8 cellular contexts compared by ENCODE assay signal in the genomic region with DNA sequence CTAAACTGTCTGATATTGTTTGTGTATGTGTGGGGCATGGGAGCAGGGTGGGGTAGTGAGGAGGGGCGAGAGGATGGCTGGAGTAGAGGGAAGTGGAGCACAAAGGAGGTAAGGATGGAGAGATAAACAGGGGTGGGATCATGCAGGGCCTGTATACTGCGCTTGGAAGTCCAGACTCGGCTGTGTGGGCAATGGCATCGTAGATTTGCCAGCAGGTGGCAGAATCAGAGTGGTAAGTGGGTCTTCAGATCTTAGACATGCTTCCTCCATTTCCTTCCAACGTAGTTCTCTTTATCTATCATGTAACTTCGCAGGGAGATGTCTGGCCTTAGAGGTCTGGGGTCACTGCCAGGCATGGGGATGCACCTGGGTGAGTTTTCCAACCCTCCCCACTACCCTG.
DNase-seq lines count a peak whose midpoint lies in the region; ATAC-seq and TF ChIP-seq lines count a peak whose summit lies in the region.

No MANE protein-coding gene starts in this region.

- H4K20me1 ChIP-seq in neural progenitor cell (ENCODE audit: low read depth) = no peaks in the 10 kb centered on the region

- H3K27ac Mint-ChIP-seq in neural progenitor cell = peak overlapping the region; percentile 5

- ATAC-seq in Right ventricle myocardium superior (ENCODE audit: poor library complexity) = no peak
- ATAC-seq in GM19455 (IDR thresholded peaks at IDR 0.05; ENCODE audit: unreplicated experiment) = no peak

- H3K4me2 ChIP-seq in neural progenitor cell = no peak overlapping the region

- intact Hi-C loops in left ventricle myocardium inferior (cut with micrococcal nuclease) = no loop called here
- intact Hi-C loops in Right ventricle myocardium superior (cut with DNase I) = no loop called here
- intact Hi-C loops in colonic mucosa (cut with DNase I) = loop anchor here (10.0 kb wide), 1 partner anchor 460 kb away; no protein-coding TSS in a partner anchor

- H3K4me1 ChIP-seq in left ventricle myocardium inferior (no peaks in the 10 kb centered on the region), colonic mucosa (no peaks in the 10 kb centered on the region), neural progenitor cell (no peaks in the 10 kb centered on the region)

- no peak overlapping the region for H3K4me3 Mint-ChIP-seq in neural progenitor cell

- H3K36me3 ChIP-seq in left ventricle myocardium inferior (no peaks in the 10 kb centered on the region), colonic mucosa (no peaks in the 10 kb centered on the region), neural progenitor cell (no peaks in the 10 kb centered on the region)

- TF ChIP-seq CTCF in left ventricle myocardium inferior (IDR thresholded peaks at IDR 0.05; ENCODE audit: borderline replicate concordance) (peak; percentile 57), colonic mucosa (IDR thresholded peaks at IDR 0.05) (peak; percentile 26), neural progenitor cell (IDR thresholded peaks at IDR 0.05) (peak; percentile 41)

- peaks cover 7% of the 10 kb centered on the region for H3K4me1 Mint-ChIP-seq in neural progenitor cell

- peaks cover 2% of the 10 kb centered on the region for H3K9me3 Mint-ChIP-seq in neural progenitor cell

- no peak overlapping the region for H3K4me3 ChIP-seq in left ventricle myocardium inferior
- no peak overlapping the region for H3K4me3 ChIP-seq in colonic mucosa
- no peak overlapping the region for H3K4me3 ChIP-seq in neural progenitor cell

- H3K27me3 ChIP-seq in left ventricle myocardium inferior (ENCODE audit: low read depth) = no peaks in the 10 kb centered on the region
- H3K27me3 ChIP-seq in colonic mucosa = no peaks in the 10 kb centered on the region
- H3K27me3 ChIP-seq in neural progenitor cell = no peaks in the 10 kb centered on the region

- no peaks in the 10 kb centered on the region for H3K36me3 Mint-ChIP-seq in neural progenitor cell

- H3K27ac ChIP-seq in left ventricle myocardium inferior (replicated peaks) (no peak overlapping the region), colonic mucosa (no peak overlapping the region), neural progenitor cell (no peak overlapping the region)

- H3K9me3 ChIP-seq in left ventricle myocardium inferior (replicated peaks) (no peaks in the 10 kb centered on the region), colonic mucosa (no peaks in the 10 kb centered on the region), neural progenitor cell (ENCODE audit: low read depth) (no peaks in the 10 kb centered on the region)

- H3K9ac ChIP-seq in colonic mucosa (ENCODE audit: low read depth in 2 of 2, low read length in 2 of 2) = no peak overlapping the region
- H3K9ac ChIP-seq in neural progenitor cell = no peak overlapping the region

- DNase-seq in left ventricle myocardium inferior (peak; percentile 18), Right ventricle myocardium superior (no peak), NCI-H748 treated with DMSO at 0.1 percent for 48 hours (lab: John Stamatoyannopoulos, UW) (peak; percentile 36), colonic mucosa (peak; percentile 38), neural progenitor cell (ENCODE audit: low spot score) (peak; percentile 38), GM19238 (ENCODE audit: insufficient read length, low spot score) (no peak), activated gamma-delta T cell treated with Interleukin-2 at 50 U/mL for 16 hours (no peak)

- H3K27me3 Mint-ChIP-seq in neural progenitor cell (ENCODE audit: insufficient read depth, low read depth) = peaks cover under 1% of the 10 kb centered on the region

- H2AFZ ChIP-seq in neural progenitor cell (replicated peaks) = no peak overlapping the region

- no peaks in the 10 kb centered on the region for H3F3A ChIP-seq in neural progenitor cell (ENCODE audit: low read depth)

- no peaks in the 10 kb centered on the region for H3K79me2 ChIP-seq in neural progenitor cell (ENCODE audit: low read depth)

Comparison
In these comparisons a context has a peak if more than half of its experiments do, and no peak if none do; other contexts are left out.
1. DNase-seq: peak in left ventricle myocardium inferior (single experiment), NCI-H748 treated with DMSO at 0.1 percent for 48 hours (single experiment), colonic mucosa (single experiment) and neural progenitor cell (single experiment); none in Right ventricle myocardium superior (single experiment), GM19238 (single experiment) and activated gamma-delta T cell treated with Interleukin-2 at 50 U/mL for 16 hours (single experiment).
2. Peak in every context shown above with its lines, with median percentiles within 50 percentile points of each other: CTCF ChIP-seq.